In genomic region chr4:12270546-12270945, GRCh38 we compare ENCODE assay signal across 28 cellular contexts.
A peak's percentile ranks its signal among the peaks of the same experiment; 100 is the strongest.
DNase-seq lines count a peak whose midpoint lies in the region; ATAC-seq, FAIRE-seq and TF ChIP-seq lines count a peak whose summit lies in the region.
"Had no signal": no experiment of that assay in that cellular context is flagged by ENCODE, and none has a peak within 500 bp of the region (broad histone marks: within the 10 kb centered on the region; RNA-seq: fewer than 3 reads in every experiment).

No MANE protein-coding gene starts in this region.

- DNase-seq in Right ventricle myocardium superior: no peak
- no peak for DNase-seq in heart left ventricle
- peak; percentile 3 for DNase-seq in bronchial epithelial cell (ENCODE audit: low read depth)
- DNase-seq in fibroblast of the aortic adventitia (ENCODE audit: low read depth): peak; percentile 4
- DNase-seq in activated CD4-positive, alpha-beta memory T cell treated with anti-CD3 and anti-CD28 coated beads, Interleukin-2, amount 10 ng/mL, durations not matched to agents 7 days and 5 days: no peak
- no peak for DNase-seq in nephron progenitor cell
- DNase-seq in activated effector memory CD4-positive, alpha-beta T cell treated with anti-CD3 and anti-CD28 coated beads, Interleukin-2, amount 50 U/mL, for 16 hours: no peak
- DNase-seq: CD8-positive, alpha-beta T cell; DMS 273 treated with DMSO at 0.1 percent for 48 hours; DMS79; EL; GDM1; MM.1S; NCI-H1417; NCI-H1694; NCI-H2029 treated with DMSO at 0.1 percent for 48 hours; NCI-H446 treated with DMSO at 0.1 percent for 48 hours; SHP77 treated with DMSO at 0.1 percent for 48 hours had no signal

- ATAC-seq in Right ventricle myocardium superior (ENCODE audit: poor library complexity) (peak; percentile 39), heart left ventricle (no peak), HG02588 (IDR thresholded peaks at IDR 0.05; ENCODE audit: unreplicated experiment) (no peak)
- ATAC-seq: CD8-positive, alpha-beta T cell; GM12878 had no signal

- H3K36me3 ChIP-seq in heart left ventricle: no peaks in the 10 kb centered on the region
- no peaks in the 10 kb centered on the region for H3K36me3 ChIP-seq in bronchial epithelial cell (ENCODE audit: control insufficient read depth, insufficient read depth, low read length)

- H3K4me3 ChIP-seq in heart left ventricle (no peak overlapping the region), bronchial epithelial cell (ENCODE audit: low read depth, low read length) (no peak overlapping the region), fibroblast of the aortic adventitia (ENCODE audit: low read depth, low read length) (no peak overlapping the region)
- H3K4me3 ChIP-seq: GM12878, SK-N-MC had no signal

- no peaks in the 10 kb centered on the region for H3K4me1 Mint-ChIP-seq in activated CD4-positive, alpha-beta memory T cell treated with anti-CD3 and anti-CD28 coated beads, Interleukin-2, amount 10 ng/mL, durations not matched to agents 7 days and 5 days
- no peaks in the 10 kb centered on the region for H3K4me1 Mint-ChIP-seq in nephron progenitor cell
- H3K4me1 Mint-ChIP-seq: B cell, IgD-negative memory B cell had no signal

- 11 to 24% (median 14%) methylated on average over 4 of the region's 4 CpGs for WGBS in heart left ventricle, 4 donors

- no peak overlapping the region for H3K4me3 Mint-ChIP-seq in activated CD4-positive, alpha-beta memory T cell treated with anti-CD3 and anti-CD28 coated beads, Interleukin-2, amount 10 ng/mL, durations not matched to agents 7 days and 5 days
- no peak overlapping the region for H3K4me3 Mint-ChIP-seq in nephron progenitor cell
- H3K4me3 Mint-ChIP-seq: B cell; CD8-positive, alpha-beta T cell; IgD-negative memory B cell had no signal

- H3K27ac Mint-ChIP-seq in activated CD4-positive, alpha-beta memory T cell treated with anti-CD3 and anti-CD28 coated beads, Interleukin-2, amount 10 ng/mL, durations not matched to agents 7 days and 5 days: no peak overlapping the region
- no peak overlapping the region for H3K27ac Mint-ChIP-seq in nephron progenitor cell
- H3K27ac Mint-ChIP-seq: B cell; CD8-positive, alpha-beta T cell; IgD-negative memory B cell had no signal

- POLR2A ChIA-PET in activated CD4-positive, alpha-beta memory T cell treated with anti-CD3 and anti-CD28 coated beads, Interleukin-2, amount 10 ng/mL, durations not matched to agents 7 days and 5 days (lab: Charles Lee): no interaction called here

- H3K27me3 Mint-ChIP-seq in activated CD4-positive, alpha-beta memory T cell treated with anti-CD3 and anti-CD28 coated beads, Interleukin-2, amount 10 ng/mL, durations not matched to agents 7 days and 5 days: no peaks in the 10 kb centered on the region
- H3K27me3 Mint-ChIP-seq in nephron progenitor cell (ENCODE audit: low read depth, poor library complexity): no peaks in the 10 kb centered on the region
- H3K27me3 Mint-ChIP-seq: B cell, IgD-negative memory B cell had no signal

- no peaks in the 10 kb centered on the region for H3K36me3 Mint-ChIP-seq in activated CD4-positive, alpha-beta memory T cell treated with anti-CD3 and anti-CD28 coated beads, Interleukin-2, amount 10 ng/mL, durations not matched to agents 7 days and 5 days (ENCODE audit: low read depth)
- no peaks in the 10 kb centered on the region for H3K36me3 Mint-ChIP-seq in nephron progenitor cell (ENCODE audit: low read depth)
- H3K36me3 Mint-ChIP-seq: CD8-positive, alpha-beta T cell had no signal

- peaks cover 0 to 10% (median 0%) of the 10 kb centered on the region in 12 donors for H3K4me1 ChIP-seq in heart left ventricle

- no peak for FAIRE-seq in bronchial epithelial cell (lab: Jason Lieb, UNC)
- FAIRE-seq: GM12878, GM19239 had no signal

- H3K9me3 Mint-ChIP-seq in activated CD4-positive, alpha-beta memory T cell treated with anti-CD3 and anti-CD28 coated beads, Interleukin-2, amount 10 ng/mL, durations not matched to agents 7 days and 5 days: no peaks in the 10 kb centered on the region
- no peaks in the 10 kb centered on the region for H3K9me3 Mint-ChIP-seq in nephron progenitor cell

- no peak for TF ChIP-seq POLR2A in heart left ventricle (IDR thresholded peaks at IDR 0.05)

- intact Hi-C loops in Right ventricle myocardium superior (cut with DNase I): no loop called here
- intact Hi-C loops in heart left ventricle (cut with DNase I): no loop called here

- H3K9me3 ChIP-seq in heart left ventricle: peaks cover 0 to 6% (median 0%) of the 10 kb centered on the region in 12 donors

- TF ChIP-seq CTCF in heart left ventricle (IDR thresholded peaks at IDR 0.05) (no peak), bronchial epithelial cell (IDR thresholded peaks at IDR 0.05; ENCODE audit: insufficient read depth, low read length, severe bottlenecking) (no peak), fibroblast of the aortic adventitia (IDR thresholded peaks at IDR 0.05; ENCODE audit: insufficient read depth, low read length) (no peak), nephron progenitor cell (IDR thresholded peaks at IDR 0.05) (no peak)

- CTCF ChIA-PET in activated CD4-positive, alpha-beta memory T cell treated with anti-CD3 and anti-CD28 coated beads, Interleukin-2, amount 10 ng/mL, durations not matched to agents 7 days and 5 days (lab: Charles Lee): no interaction called here

- H3K27ac ChIP-seq in heart left ventricle: no peak overlapping the region
- H3K27ac ChIP-seq: 22Rv1, C4-2B, KMS-11, RWPE1, SK-N-MC had no signal

- no peaks in the 10 kb centered on the region for H3K27me3 ChIP-seq in heart left ventricle
- no peaks in the 10 kb centered on the region for H3K27me3 ChIP-seq in bronchial epithelial cell (ENCODE audit: control insufficient read depth, insufficient read depth, low read length)

Comparison
In these comparisons a context has a peak if more than half of its experiments do, and no peak if none do; other contexts are left out.
1. DNase-seq: peak in bronchial epithelial cell (single experiment) and fibroblast of the aortic adventitia (single experiment); none in Right ventricle myocardium superior (single experiment), heart left ventricle (0 of 5), activated CD4-positive, alpha-beta memory T cell treated with anti-CD3 and anti-CD28 coated beads, Interleukin-2, amount 10 ng/mL, durations not matched to agents 7 days and 5 days (single experiment), nephron progenitor cell (single experiment) and activated effector memory CD4-positive, alpha-beta T cell treated with anti-CD3 and anti-CD28 coated beads, Interleukin-2, amount 50 U/mL, for 16 hours (single experiment).